In the genomic region with DNA sequence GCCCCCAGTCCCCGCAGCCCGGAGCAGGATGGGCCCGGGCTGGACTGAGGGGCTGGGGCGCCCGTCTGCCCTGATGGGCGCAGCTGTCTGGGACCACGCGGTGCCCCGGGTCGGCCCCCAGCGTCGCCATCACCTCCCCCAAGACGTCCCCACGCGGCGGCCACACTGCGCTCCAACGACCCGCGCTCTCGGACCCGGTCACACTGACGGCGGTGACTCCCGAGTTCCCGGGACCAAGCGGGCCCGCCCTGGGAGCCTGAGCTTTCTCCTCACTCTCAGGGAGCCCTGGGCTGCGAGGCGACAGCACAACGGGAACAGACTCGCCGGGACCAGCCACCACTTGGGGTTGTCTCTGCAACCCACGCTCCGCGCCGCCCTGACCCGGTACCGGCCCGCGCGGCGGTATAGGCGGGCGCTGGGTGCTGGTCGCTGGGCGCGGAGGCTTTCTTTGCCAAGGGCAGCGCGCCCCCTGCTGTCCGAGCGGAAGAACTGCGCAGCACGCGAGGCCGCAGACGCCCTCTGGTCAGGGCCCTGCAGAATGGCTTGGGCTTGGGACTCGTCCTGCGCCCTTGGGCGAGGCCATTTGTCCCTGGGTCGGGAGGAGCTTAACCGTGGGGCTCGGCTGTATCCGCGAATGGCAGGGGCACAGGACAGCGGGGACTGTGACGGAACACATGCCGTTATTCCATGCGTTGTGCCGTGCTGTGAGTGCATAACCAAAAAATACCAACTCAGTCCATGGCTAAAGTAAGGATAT, we compare ENCODE assay signal across 8 cellular contexts. TPM values are rescaled to one million over a fixed set of nuclear protein-coding genes. Genes with fewer than 3 reads are reported as not detected.
DNase-seq lines count a peak whose midpoint lies in the region; ATAC-seq and TF ChIP-seq lines count a peak whose summit lies in the region.

No MANE protein-coding gene starts in this region.

- TF ChIP-seq CTCF in BJ (IDR thresholded peaks at IDR 0.05; ENCODE audit: insufficient read depth, low read depth, low read length): peak; percentile 92

- no peaks in the 10 kb centered on the region for H3K36me3 ChIP-seq in BJ (ENCODE audit: control insufficient read depth, insufficient read depth, low read length)

- H3K4me3 ChIP-seq in BJ (ENCODE audit: low read depth, low read length): peak overlapping the region; percentile 52

- peak; percentile 81 for ATAC-seq in HG03460 (IDR thresholded peaks at IDR 0.05; ENCODE audit: unreplicated experiment)

- DNase-seq in BJ (ENCODE audit: low read depth) (no peak), GM19238 (ENCODE audit: insufficient read length, low spot score) (peak; percentile 70), NOMO-1 treated with dmso at 0.1 percent for 144 hours (lab: John Stamatoyannopoulos, UW; ENCODE audit: unreplicated experiment) (peak; percentile 24), epidermal melanocyte (ENCODE audit: insufficient read length, low spot score) (peak; percentile 53), midbrain (lab: John Stamatoyannopoulos, UW) (peak; percentile 78)
- peak; percentile 93 for DNase-seq in activated CD8-positive, alpha-beta memory T cell treated with anti-CD3 and anti-CD28 coated beads, Interleukin-2, amount 50 U/mL, for 48 hours
- DNase-seq in stimulated activated CD8-positive, alpha-beta memory T cell treated with anti-CD3 and anti-CD28 coated beads, Interleukin-15, amount 100 ng/mL, for 24 hours (ENCODE audit: low read depth): peak; percentile 68

- POLR2A ChIA-PET in BJ (lab: Charles Lee): no interaction called here

- H3K27me3 ChIP-seq in BJ (ENCODE audit: control insufficient read depth, insufficient read depth, low read length): no peaks in the 10 kb centered on the region; the same call in 1 of the 2 replicates

- CTCF ChIA-PET in BJ (lab: Yijun Ruan, JAX): interaction anchor here (0.6 to 3.5 kb wide), 34 partner anchors 9 to 316 kb away, joined by 3 to 34 read pairs (median 4); partner anchors contain the start of gene IMPA2

RNA-seq across cellular contexts. Expression of gene ANKRD62, which starts 54.8 kb away (rescaled TPM):
- not detected in 2 replicates for polyA plus RNA-seq in BJ (2011; rRNA removed)
- polyA minus RNA-seq in BJ (2011; rRNA and poly(A)+ RNA removed): not detected in 2 replicates

RNA-seq across cellular contexts. Expression of gene IMPA2, which starts 57.5 kb away (rescaled TPM):
- polyA plus RNA-seq in BJ (2011; rRNA removed): 13.4 and 22.8 TPM in 2 replicates
- 16.7 and 17.4 TPM in 2 replicates for polyA minus RNA-seq in BJ (2011; rRNA and poly(A)+ RNA removed)
